15 cellular contexts compared by ENCODE assay signal in genomic region chr17:63984206-63984605, GRCh38. TPM values are rescaled to one million over a fixed set of nuclear protein-coding genes. Genes with fewer than 3 reads are reported as not detected.
DNase-seq lines count a peak whose midpoint lies in the region; ATAC-seq, FAIRE-seq and TF ChIP-seq lines count a peak whose summit lies in the region.
"Had no signal": no experiment of that assay in that cellular context is flagged by ENCODE, and none has a peak within 500 bp of the region (broad histone marks: within the 10 kb centered on the region; RNA-seq: fewer than 3 reads in every experiment).

No MANE protein-coding gene starts in this region.

- H3K27me3 Mint-ChIP-seq in astrocyte (ENCODE audit: low read depth, unreplicated experiment) = no peaks in the 10 kb centered on the region
- H3K27me3 Mint-ChIP-seq: T-cell had no signal

- H3K4me2 ChIP-seq in astrocyte (ENCODE audit: low read length) = no peak overlapping the region

- no peaks in the 10 kb centered on the region for H3K36me3 ChIP-seq in astrocyte (ENCODE audit: insufficient read depth, low read length)
- no peaks in the 10 kb centered on the region for H3K36me3 ChIP-seq in thyroid gland
- no peaks in the 10 kb centered on the region for H3K36me3 ChIP-seq in body of pancreas (replicated peaks in 1 of 2; ENCODE audit: insufficient read depth in 1 of 2, low read depth in 2 of 2)
- H3K36me3 ChIP-seq: brain microvascular endothelial cell had no signal

- H3K9ac ChIP-seq in astrocyte (ENCODE audit: low read length) = no peak overlapping the region

- TF ChIP-seq CTCF in astrocyte (IDR thresholded peaks at IDR 0.05; ENCODE audit: insufficient read depth, low read depth, low read length) = no peak
- no peak for TF ChIP-seq CTCF in thyroid gland (IDR thresholded peaks at IDR 0.05)
- TF ChIP-seq CTCF in body of pancreas (IDR thresholded peaks at IDR 0.05) = no peak

- no peaks in the 10 kb centered on the region for H4K20me1 ChIP-seq in astrocyte (ENCODE audit: insufficient read depth, low read length)

- peaks cover 10% of the 10 kb centered on the region for H3K9me3 Mint-ChIP-seq in astrocyte (ENCODE audit: unreplicated experiment)

- H3K27me3 ChIP-seq in astrocyte (ENCODE audit: insufficient read depth, low read length) = no peaks in the 10 kb centered on the region
- H3K27me3 ChIP-seq in thyroid gland = no peaks in the 10 kb centered on the region
- no peaks in the 10 kb centered on the region for H3K27me3 ChIP-seq in body of pancreas
- H3K27me3 ChIP-seq: brain microvascular endothelial cell had no signal

- no peak for TF ChIP-seq POLR2A in thyroid gland (IDR thresholded peaks at IDR 0.05)
- no peak for TF ChIP-seq POLR2A in body of pancreas (IDR thresholded peaks at IDR 0.05)

- H3K27ac Mint-ChIP-seq in astrocyte (ENCODE audit: unreplicated experiment) = peak overlapping the region; percentile 4
- H3K27ac Mint-ChIP-seq: mesothelial cell of epicardium had no signal

- no peaks in the 10 kb centered on the region for H3K4me1 Mint-ChIP-seq in astrocyte (ENCODE audit: low read depth, unreplicated experiment)

- H3K9me3 ChIP-seq in astrocyte (ENCODE audit: insufficient read depth, low read depth, low read length) = no peaks in the 10 kb centered on the region
- H3K9me3 ChIP-seq in thyroid gland = no peaks in the 10 kb centered on the region
- no peaks in the 10 kb centered on the region for H3K9me3 ChIP-seq in body of pancreas

- DNase-seq in GM03348 (ENCODE audit: low spot score) (peak; percentile 73), astrocyte (ENCODE audit: low read depth) (peak; percentile 57), iris pigment epithelial cell (ENCODE audit: low read depth) (peak; percentile 30), thyroid gland (no peak), body of pancreas (no peak)
- DNase-seq: activated CD4-positive, alpha-beta T cell treated with anti-CD3 and anti-CD28 coated beads for 48 hours; brain microvascular endothelial cell; NCI-H1048; NCI-H345; T-cell had no signal

- FAIRE-seq in astrocyte (lab: Jason Lieb, UNC) = no peak

- no peaks in the 10 kb centered on the region for H3K79me2 ChIP-seq in astrocyte (ENCODE audit: insufficient read depth, low read length)

- no peak overlapping the region for H3K4me3 Mint-ChIP-seq in astrocyte (ENCODE audit: unreplicated experiment)
- H3K4me3 Mint-ChIP-seq: mesothelial cell of epicardium, T-cell had no signal

- H2AFZ ChIP-seq in astrocyte (ENCODE audit: low read depth, low read length) = no peak overlapping the region

- H3K4me3 ChIP-seq in astrocyte (ENCODE audit: insufficient read depth, low read depth, low read length) (no peak overlapping the region), thyroid gland (replicated peaks in 1 of 3) (no peak overlapping the region), body of pancreas (no peak overlapping the region)

- H3K4me1 ChIP-seq in astrocyte (ENCODE audit: insufficient read depth, low read length) (peaks cover 6% of the 10 kb centered on the region), thyroid gland (peaks cover 49 to 75% of the 10 kb centered on the region in 2 donors), body of pancreas (peaks cover 14% of the 10 kb centered on the region)

- ATAC-seq in GM18502 (IDR thresholded peaks at IDR 0.05; ENCODE audit: poor library complexity, unreplicated experiment) (no peak), body of pancreas (no peak), GM21515 (IDR thresholded peaks at IDR 0.05; ENCODE audit: unreplicated experiment) (no peak)

- no peaks in the 10 kb centered on the region for H3K36me3 Mint-ChIP-seq in astrocyte (ENCODE audit: low read depth, unreplicated experiment)
- H3K36me3 Mint-ChIP-seq: T-cell had no signal

- H3K27ac ChIP-seq in astrocyte (ENCODE audit: low read depth, low read length) = no peak overlapping the region
- H3K27ac ChIP-seq in thyroid gland = peak overlapping the region; percentile 67 to 94 (median 76)
- H3K27ac ChIP-seq in body of pancreas = no peak overlapping the region
- H3K27ac ChIP-seq: brain microvascular endothelial cell had no signal

- intact Hi-C loops in thyroid gland (cut with DNase I) (no loop called here), body of pancreas (cut with DNase I) (no loop called here)

- WGBS in thyroid gland, 2 donors = 67 to 71% methylated on average over 5 of the region's 5 CpGs
- 76 to 86% methylated on average over 5 of the region's 5 CpGs for WGBS in body of pancreas, 2 donors

RNA-seq across cellular contexts. Expression of gene SCN4A, which starts 11.5 kb away (rescaled TPM):
- 0.22 and 0.43 TPM in 2 replicates for total RNA-seq in astrocyte
- total RNA-seq in thyroid gland = 1 to 10 TPM; 2.4 to 7.1 (median 4.0) TPM
- 1 to 10 TPM in 1 of 2 donors, under 1 TPM in 1; 0.26 to 1.3 TPM for total RNA-seq in body of pancreas
- total RNA-seq: HT-29, osteocyte had no signal

RNA-seq across cellular contexts. Expression of gene PRR29, which starts 13.9 kb away (rescaled TPM):
- total RNA-seq in astrocyte = 0.54 and 0.94 TPM in 2 replicates
- total RNA-seq in thyroid gland = 1 to 10 TPM; 1.7 to 5.6 (median 4.2) TPM
- total RNA-seq in body of pancreas = 1 to 10 TPM in 1 of 2 donors, under 1 TPM in 1; 0.52 to 1.6 TPM
- total RNA-seq: osteocyte had no signal

RNA-seq across cellular contexts. Expression of gene ICAM2, which starts 36.2 kb away (rescaled TPM):
- not detected in 2 replicates for total RNA-seq in astrocyte
- 10 to 100 TPM; 20.3 to 41.8 (median 30.6) TPM for total RNA-seq in thyroid gland
- total RNA-seq in body of pancreas = 10 to 100 TPM; 16.2 to 16.3 TPM
- total RNA-seq: osteocyte had no signal

RNA-seq across cellular contexts. Expression of gene CD79B, which starts 52.1 kb away (rescaled TPM):
- total RNA-seq in astrocyte (0.25 TPM in 1 of 2 replicates, not detected in the other), thyroid gland (1 to 10 TPM in 2 of 4 donors, not detected in 2; 1.3 to 1.8 TPM), body of pancreas (not detected)
- total RNA-seq: HT-29, mesothelial cell of epicardium, osteocyte had no signal

Comparison
In these comparisons a context has a peak if more than half of its experiments do, and no peak if none do; other contexts are left out.
1. DNase-seq: peak in GM03348 (single experiment), astrocyte (single experiment) and iris pigment epithelial cell (single experiment); none in thyroid gland (0 of 2) and body of pancreas (0 of 4).
2. H3K27ac ChIP-seq: peak in thyroid gland (3 of 3); none in astrocyte (single experiment) and body of pancreas (0 of 4).
3. RNA of gene ICAM2, which starts 36.2 kb away (total RNA-seq): 20.3 to 41.8 TPM in thyroid gland and 16.2 to 16.3 TPM in body of pancreas; not detected in astrocyte; every median in the first group is over 10 times any median in the second.